16 cellular contexts compared by ENCODE assay signal in the genomic region with DNA sequence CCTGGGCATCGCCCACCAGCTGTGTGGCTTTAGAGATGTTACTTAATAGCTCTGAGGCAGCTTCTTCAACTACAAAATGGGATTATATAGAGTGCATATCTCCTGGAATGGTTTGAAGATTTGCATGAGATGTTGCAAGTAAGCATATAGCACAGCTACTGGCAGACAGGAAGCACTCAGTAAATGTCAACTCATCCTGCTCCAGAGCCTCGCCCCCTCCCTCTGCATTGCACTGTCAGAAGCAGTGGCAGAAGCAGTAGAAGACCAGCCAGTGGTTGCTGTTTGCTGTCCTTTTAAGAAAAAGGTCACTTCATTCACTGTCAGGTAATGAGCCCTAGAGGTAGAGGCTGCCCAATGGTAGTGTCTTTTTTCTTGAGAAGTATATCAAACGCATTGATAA.
"Had no signal": no experiment of that assay in that cellular context is flagged by ENCODE, and none has a peak within 500 bp of the region (broad histone marks: within the 10 kb centered on the region; RNA-seq: fewer than 3 reads in every experiment).

No MANE protein-coding gene starts in this region.

- ATAC-seq: activated T-cell treated with anti-CD3 and anti-CD28 coated beads, Interleukin-2, amount 50 U/mL, for 72 hours; lower lobe of right lung; right cardiac atrium; stimulated activated memory B cell treated with anti-CD40 and anti-IgM and Interleukin-4, amounts not matched to agents 10 μg/mL and 1 μg/mL and 100 μg/mL, for 72 hours had no signal

- H3K9me3 ChIP-seq: breast epithelium, lower lobe of right lung had no signal

- H3K27me3 ChIP-seq: breast epithelium had no signal

- H3K36me3 ChIP-seq: breast epithelium, lower lobe of right lung had no signal

- H3K27me3 Mint-ChIP-seq: activated naive CD8-positive, alpha-beta T cell treated with anti-CD3 and anti-CD28 coated beads, Interleukin-2, amount 10 ng/mL, durations not matched to agents 7 days and 5 days; stimulated activated memory B cell treated with anti-CD40 and anti-IgM and Interleukin-4, amounts not matched to agents 10 μg/mL and 1 μg/mL and 100 μg/mL, for 72 hours; type B pancreatic cell had no signal

- H3K27ac Mint-ChIP-seq: activated naive CD8-positive, alpha-beta T cell treated with anti-CD3 and anti-CD28 coated beads, Interleukin-2, amount 10 ng/mL, durations not matched to agents 7 days and 5 days; activated T-cell treated with anti-CD3 and anti-CD28 coated beads, Interleukin-2, amount 50 U/mL, for 72 hours; endodermal cell; naive B cell; stimulated activated memory B cell treated with anti-CD40 and anti-IgM and Interleukin-4, amounts not matched to agents 10 μg/mL and 1 μg/mL and 100 μg/mL, for 72 hours; type B pancreatic cell had no signal

- H3K9me3 Mint-ChIP-seq: activated naive CD8-positive, alpha-beta T cell treated with anti-CD3 and anti-CD28 coated beads, Interleukin-2, amount 10 ng/mL, durations not matched to agents 7 days and 5 days; activated T-cell treated with anti-CD3 and anti-CD28 coated beads, Interleukin-2, amount 50 U/mL, for 72 hours; endodermal cell; stimulated activated memory B cell treated with anti-CD40 and anti-IgM and Interleukin-4, amounts not matched to agents 10 μg/mL and 1 μg/mL and 100 μg/mL, for 72 hours; type B pancreatic cell had no signal

- H3K4me1 Mint-ChIP-seq: activated naive CD8-positive, alpha-beta T cell treated with anti-CD3 and anti-CD28 coated beads, Interleukin-2, amount 10 ng/mL, durations not matched to agents 7 days and 5 days; naive B cell; stimulated activated memory B cell treated with anti-CD40 and anti-IgM and Interleukin-4, amounts not matched to agents 10 μg/mL and 1 μg/mL and 100 μg/mL, for 72 hours had no signal

- H3K36me3 Mint-ChIP-seq: activated naive CD8-positive, alpha-beta T cell treated with anti-CD3 and anti-CD28 coated beads, Interleukin-2, amount 10 ng/mL, durations not matched to agents 7 days and 5 days; naive B cell; stimulated activated memory B cell treated with anti-CD40 and anti-IgM and Interleukin-4, amounts not matched to agents 10 μg/mL and 1 μg/mL and 100 μg/mL, for 72 hours; type B pancreatic cell had no signal

- H3K4me1 ChIP-seq: breast epithelium, lower lobe of right lung had no signal

- DNase-seq: activated CD4-positive, alpha-beta T cell treated with anti-CD3 and anti-CD28 coated beads for 1 hour; activated CD4-positive, alpha-beta T cell treated with anti-CD3 and anti-CD28 coated beads, Interleukin-2, amount 50 U/mL, for 48 hours; activated naive CD8-positive, alpha-beta T cell treated with anti-CD3 and anti-CD28 coated beads, Interleukin-2, amount 10 ng/mL, durations not matched to agents 7 days and 5 days; activated T-cell treated with anti-CD3 and anti-CD28 coated beads, Interleukin-2, amount 50 U/mL, for 72 hours; dermis blood vessel endothelial cell; endodermal cell; erythroblast; hypothalamus; lower lobe of right lung; midbrain; naive B cell; right cardiac atrium; substantia nigra had no signal

- H3K4me3 ChIP-seq: breast epithelium, lower lobe of right lung had no signal

- H3K27ac ChIP-seq: breast epithelium, lower lobe of right lung had no signal

- H3K4me3 Mint-ChIP-seq: activated naive CD8-positive, alpha-beta T cell treated with anti-CD3 and anti-CD28 coated beads, Interleukin-2, amount 10 ng/mL, durations not matched to agents 7 days and 5 days; activated T-cell treated with anti-CD3 and anti-CD28 coated beads, Interleukin-2, amount 50 U/mL, for 72 hours; endodermal cell; naive B cell; stimulated activated memory B cell treated with anti-CD40 and anti-IgM and Interleukin-4, amounts not matched to agents 10 μg/mL and 1 μg/mL and 100 μg/mL, for 72 hours; type B pancreatic cell had no signal
